1 cellular context compared by ENCODE assay signal in the genomic region with DNA sequence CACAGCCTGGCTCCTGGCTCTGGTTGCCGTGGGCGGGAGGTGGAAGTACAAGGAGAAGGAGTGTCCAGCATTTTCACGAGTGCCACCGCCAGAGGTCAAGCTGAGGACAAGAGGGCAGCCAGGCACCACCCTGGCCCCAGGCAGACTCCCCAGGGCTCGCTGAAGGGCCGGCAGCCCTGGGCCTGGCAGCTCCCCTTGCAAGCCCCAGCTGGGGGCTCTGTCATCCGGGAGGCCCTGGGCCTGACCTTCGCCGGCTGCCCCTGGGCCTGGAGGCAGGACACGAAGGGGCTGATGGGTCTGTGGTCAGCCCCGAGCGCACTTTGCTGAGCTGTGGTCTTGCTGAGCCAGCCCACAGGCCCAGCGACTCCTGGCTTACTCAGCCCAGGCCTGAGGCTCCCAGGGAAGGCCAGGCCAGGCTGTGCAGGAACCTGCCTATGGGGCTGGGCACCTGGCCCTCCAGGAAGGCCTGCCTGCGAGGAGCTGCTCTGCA.
A peak's percentile ranks its signal among the peaks of the same experiment; 100 is the strongest.
TF ChIP-seq lines count a peak whose summit lies in the region.

No MANE protein-coding gene starts in this region.

TF ChIP-seq in HepG2, 621 proteins besides CTCF, POLR2A, EP300 and RAD21 (continued from another document and continues in another):
- TF ChIP-seq ZBTB26 (CRISPR knock-in tag; IDR thresholded peaks at IDR 0.05; ENCODE audit: borderline replicate concordance) (peak; percentile 16; the same call in 1 of the 2 replicates), ZNF674 (CRISPR knock-in tag; IDR thresholded peaks at IDR 0.05; ENCODE audit: low read depth) (no peak), MATR3 (CRISPR knock-in tag; IDR thresholded peaks at IDR 0.05) (no peak), ARNT2 (CRISPR knock-in tag; IDR thresholded peaks at IDR 0.05; ENCODE audit: low read depth) (0 out of 2 replicates have a peak, but pooled peaks have one; percentile 45), ELK4 (CRISPR knock-in tag; IDR thresholded peaks at IDR 0.05; ENCODE audit: borderline replicate concordance) (no peak), PHF8 (CRISPR knock-in tag; IDR thresholded peaks at IDR 0.05) (peak; percentile 57), ZNF441 (CRISPR knock-in tag; IDR thresholded peaks at IDR 0.05; ENCODE audit: borderline replicate concordance) (no peak), HOXA5 (CRISPR knock-in tag; IDR thresholded peaks at IDR 0.05) (no peak), CC2D1A (CRISPR knock-in tag; IDR thresholded peaks at IDR 0.05) (no peak), SNAI1 (CRISPR knock-in tag; IDR thresholded peaks at IDR 0.05; ENCODE audit: borderline replicate concordance) (no peak), MED1 (CRISPR knock-in tag; IDR thresholded peaks at IDR 0.05) (0 out of 2 replicates have a peak, but pooled peaks have one; percentile 28), RFX1 (IDR thresholded peaks at IDR 0.05) (no peak), ZSCAN25 (CRISPR knock-in tag; IDR thresholded peaks at IDR 0.05) (no peak), ATRX (CRISPR knock-in tag; IDR thresholded peaks at IDR 0.05; ENCODE audit: borderline replicate concordance) (no peak), ZNF460 (CRISPR knock-in tag; IDR thresholded peaks at IDR 0.05; ENCODE audit: borderline replicate concordance) (no peak), ZNF766 (CRISPR knock-in tag; IDR thresholded peaks at IDR 0.05; ENCODE audit: borderline replicate concordance) (no peak), ZFP1 (CRISPR knock-in tag; IDR thresholded peaks at IDR 0.05) (no peak), CREB3 (CRISPR knock-in tag; IDR thresholded peaks at IDR 0.05) (no peak), KIAA2018 (CRISPR knock-in tag; IDR thresholded peaks at IDR 0.05; ENCODE audit: borderline replicate concordance) (no peak), ZNF883 (CRISPR knock-in tag; IDR thresholded peaks at IDR 0.05; ENCODE audit: not compliant biosample characterization) (no peak), ZNF776 (CRISPR knock-in tag; IDR thresholded peaks at IDR 0.05) (no peak; the same call in 1 of the 2 replicates), ZNF225 (CRISPR knock-in tag; IDR thresholded peaks at IDR 0.05) (no peak), TCF7 (IDR thresholded peaks at IDR 0.05; ENCODE audit: low read depth) (no peak), HNRNPL (IDR thresholded peaks at IDR 0.05; ENCODE audit: low read depth, low read length) (0 out of 2 replicates have a peak, but pooled peaks have one; percentile 38), ZFP90 (CRISPR knock-in tag; IDR thresholded peaks at IDR 0.05; ENCODE audit: borderline replicate concordance) (no peak), TOPORS (CRISPR knock-in tag; IDR thresholded peaks at IDR 0.05) (no peak), THAP8 (CRISPR knock-in tag; IDR thresholded peaks at IDR 0.05; ENCODE audit: borderline replicate concordance) (no peak)
- TF ChIP-seq, protein P1, sequence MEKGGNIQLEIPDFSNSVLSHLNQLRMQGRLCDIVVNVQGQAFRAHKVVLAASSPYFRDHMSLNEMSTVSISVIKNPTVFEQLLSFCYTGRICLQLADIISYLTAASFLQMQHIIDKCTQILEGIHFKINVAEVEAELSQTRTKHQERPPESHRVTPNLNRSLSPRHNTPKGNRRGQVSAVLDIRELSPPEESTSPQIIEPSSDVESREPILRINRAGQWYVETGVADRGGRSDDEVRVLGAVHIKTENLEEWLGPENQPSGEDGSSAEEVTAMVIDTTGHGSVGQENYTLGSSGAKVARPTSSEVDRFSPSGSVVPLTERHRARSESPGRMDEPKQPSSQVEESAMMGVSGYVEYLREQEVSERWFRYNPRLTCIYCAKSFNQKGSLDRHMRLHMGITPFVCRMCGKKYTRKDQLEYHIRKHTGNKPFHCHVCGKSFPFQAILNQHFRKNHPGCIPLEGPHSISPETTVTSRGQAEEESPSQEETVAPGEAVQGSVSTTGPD (CRISPR knock-in tag; IDR thresholded peaks at IDR 0.05): no peak
- TF ChIP-seq, protein P2, sequence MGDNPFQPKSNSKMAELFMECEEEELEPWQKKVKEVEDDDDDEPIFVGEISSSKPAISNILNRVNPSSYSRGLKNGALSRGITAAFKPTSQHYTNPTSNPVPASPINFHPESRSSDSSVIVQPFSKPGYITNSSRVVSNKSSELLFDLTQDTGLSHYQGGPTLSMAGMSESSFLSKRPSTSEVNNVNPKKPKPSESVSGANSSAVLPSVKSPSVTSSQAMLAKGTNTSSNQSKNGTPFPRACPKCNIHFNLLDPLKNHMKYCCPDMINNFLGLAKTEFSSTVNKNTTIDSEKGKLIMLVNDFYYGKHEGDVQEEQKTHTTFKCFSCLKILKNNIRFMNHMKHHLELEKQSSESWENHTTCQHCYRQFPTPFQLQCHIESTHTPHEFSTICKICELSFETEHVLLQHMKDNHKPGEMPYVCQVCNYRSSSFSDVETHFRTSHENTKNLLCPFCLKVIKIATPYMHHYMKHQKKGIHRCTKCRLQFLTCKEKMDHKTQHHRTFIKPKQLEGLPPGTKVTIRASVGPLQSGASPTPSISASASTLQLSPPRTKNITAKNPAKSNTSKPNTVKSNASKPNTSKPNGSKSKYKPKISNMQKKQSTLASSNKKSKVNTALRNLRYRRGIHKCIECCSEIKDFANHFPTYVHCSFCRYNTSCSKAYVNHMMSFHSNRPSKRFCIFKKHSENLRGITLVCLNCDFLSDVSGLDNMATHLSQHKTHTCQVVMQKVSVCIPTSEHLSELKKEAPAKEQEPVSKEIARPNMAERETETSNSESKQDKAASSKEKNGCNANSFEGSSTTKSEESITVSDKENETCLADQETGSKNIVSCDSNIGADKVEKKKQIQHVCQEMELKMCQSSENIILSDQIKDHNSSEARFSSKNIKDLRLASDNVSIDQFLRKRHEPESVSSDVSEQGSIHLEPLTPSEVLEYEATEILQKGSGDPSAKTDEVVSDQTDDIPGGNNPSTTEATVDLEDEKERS (CRISPR knock-in tag; IDR thresholded peaks at IDR 0.05): no peak
- TF ChIP-seq, protein P3, sequence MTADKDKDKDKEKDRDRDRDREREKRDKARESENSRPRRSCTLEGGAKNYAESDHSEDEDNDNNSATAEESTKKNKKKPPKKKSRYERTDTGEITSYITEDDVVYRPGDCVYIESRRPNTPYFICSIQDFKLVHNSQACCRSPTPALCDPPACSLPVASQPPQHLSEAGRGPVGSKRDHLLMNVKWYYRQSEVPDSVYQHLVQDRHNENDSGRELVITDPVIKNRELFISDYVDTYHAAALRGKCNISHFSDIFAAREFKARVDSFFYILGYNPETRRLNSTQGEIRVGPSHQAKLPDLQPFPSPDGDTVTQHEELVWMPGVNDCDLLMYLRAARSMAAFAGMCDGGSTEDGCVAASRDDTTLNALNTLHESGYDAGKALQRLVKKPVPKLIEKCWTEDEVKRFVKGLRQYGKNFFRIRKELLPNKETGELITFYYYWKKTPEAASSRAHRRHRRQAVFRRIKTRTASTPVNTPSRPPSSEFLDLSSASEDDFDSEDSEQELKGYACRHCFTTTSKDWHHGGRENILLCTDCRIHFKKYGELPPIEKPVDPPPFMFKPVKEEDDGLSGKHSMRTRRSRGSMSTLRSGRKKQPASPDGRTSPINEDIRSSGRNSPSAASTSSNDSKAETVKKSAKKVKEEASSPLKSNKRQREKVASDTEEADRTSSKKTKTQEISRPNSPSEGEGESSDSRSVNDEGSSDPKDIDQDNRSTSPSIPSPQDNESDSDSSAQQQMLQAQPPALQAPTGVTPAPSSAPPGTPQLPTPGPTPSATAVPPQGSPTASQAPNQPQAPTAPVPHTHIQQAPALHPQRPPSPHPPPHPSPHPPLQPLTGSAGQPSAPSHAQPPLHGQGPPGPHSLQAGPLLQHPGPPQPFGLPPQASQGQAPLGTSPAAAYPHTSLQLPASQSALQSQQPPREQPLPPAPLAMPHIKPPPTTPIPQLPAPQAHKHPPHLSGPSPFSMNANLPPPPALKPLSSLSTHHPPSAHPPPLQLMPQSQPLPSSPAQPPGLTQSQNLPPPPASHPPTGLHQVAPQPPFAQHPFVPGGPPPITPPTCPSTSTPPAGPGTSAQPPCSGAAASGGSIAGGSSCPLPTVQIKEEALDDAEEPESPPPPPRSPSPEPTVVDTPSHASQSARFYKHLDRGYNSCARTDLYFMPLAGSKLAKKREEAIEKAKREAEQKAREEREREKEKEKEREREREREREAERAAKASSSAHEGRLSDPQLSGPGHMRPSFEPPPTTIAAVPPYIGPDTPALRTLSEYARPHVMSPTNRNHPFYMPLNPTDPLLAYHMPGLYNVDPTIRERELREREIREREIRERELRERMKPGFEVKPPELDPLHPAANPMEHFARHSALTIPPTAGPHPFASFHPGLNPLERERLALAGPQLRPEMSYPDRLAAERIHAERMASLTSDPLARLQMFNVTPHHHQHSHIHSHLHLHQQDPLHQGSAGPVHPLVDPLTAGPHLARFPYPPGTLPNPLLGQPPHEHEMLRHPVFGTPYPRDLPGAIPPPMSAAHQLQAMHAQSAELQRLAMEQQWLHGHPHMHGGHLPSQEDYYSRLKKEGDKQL (CRISPR knock-in tag; IDR thresholded peaks at IDR 0.05; ENCODE audit: low read depth): no peak
- TF ChIP-seq, protein P4, sequence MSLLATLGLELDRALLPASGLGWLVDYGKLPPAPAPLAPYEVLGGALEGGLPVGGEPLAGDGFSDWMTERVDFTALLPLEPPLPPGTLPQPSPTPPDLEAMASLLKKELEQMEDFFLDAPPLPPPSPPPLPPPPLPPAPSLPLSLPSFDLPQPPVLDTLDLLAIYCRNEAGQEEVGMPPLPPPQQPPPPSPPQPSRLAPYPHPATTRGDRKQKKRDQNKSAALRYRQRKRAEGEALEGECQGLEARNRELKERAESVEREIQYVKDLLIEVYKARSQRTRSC (CRISPR knock-in tag; IDR thresholded peaks at IDR 0.05; ENCODE audit: low read depth): no peak
